Comparison of ENCODE assay signal across 1 cellular context in genomic region chr5:95960802-95961616, GRCh38.
TF ChIP-seq lines count a peak whose summit lies in the region.

No MANE protein-coding gene starts in this region.

TF ChIP-seq in K562, 482 proteins besides CTCF, POLR2A, EP300 and RAD21 (continued from another document and continues in another):
- TF ChIP-seq ZNF609 (CRISPR knock-in tag; IDR thresholded peaks at IDR 0.05; ENCODE audit: borderline replicate concordance) (peak; percentile 47; the same call in 1 of the 2 replicates), MTA3 (IDR thresholded peaks at IDR 0.05; ENCODE audit: borderline replicate concordance) (peak; percentile 33; the same call in 1 of the 2 replicates), SMC3 (conservative IDR thresholded peaks at IDR 0.05; ENCODE audit: insufficient read depth, low read depth, low read length) (0 out of 2 replicates have a peak, but pooled peaks have one; percentile 44), L3MBTL2 (IDR thresholded peaks at IDR 0.05) (peak; percentile 50), ZKSCAN1 (IDR thresholded peaks at IDR 0.05; ENCODE audit: low read depth, low read length) (peak; percentile 68; the same call in 1 of the 2 replicates), SMARCE1 (IDR thresholded peaks at IDR 0.05) (peak; percentile 23; the same call in 1 of the 2 replicates), TSC22D4 (tag; IDR thresholded peaks at IDR 0.05) (no peak), HDGF (IDR thresholded peaks at IDR 0.05) (no peak), AFF4 (CRISPR knock-in tag; IDR thresholded peaks at IDR 0.05) (peak; percentile 37; the same call in 1 of the 2 replicates), ZBTB1 (CRISPR knock-in tag; IDR thresholded peaks at IDR 0.05; ENCODE audit: borderline replicate concordance, low read depth) (peak; percentile 92), ARID2 (IDR thresholded peaks at IDR 0.05) (0 out of 2 replicates have a peak, but pooled peaks have one; percentile 49), ZBTB7A (IDR thresholded peaks at IDR 0.05; ENCODE audit: borderline replicate concordance, control insufficient read depth, low read depth, low read length) (peak; percentile 31; the same call in 1 of the 2 replicates), ZNF318 (IDR thresholded peaks at IDR 0.05; ENCODE audit: borderline replicate concordance in 1 of 2, low read depth in 1 of 2) (no peak), KAT7 (CRISPR knock-in tag; IDR thresholded peaks at IDR 0.05; ENCODE audit: borderline replicate concordance) (peak; percentile 80; the same call in 1 of the 2 replicates), ZNF583 (CRISPR knock-in tag; IDR thresholded peaks at IDR 0.05) (0 out of 2 replicates have a peak, but pooled peaks have one; percentile 9), CBX5 (IDR thresholded peaks at IDR 0.05; ENCODE audit: borderline replicate concordance, low read depth) (no peak), SMARCA4 (IDR thresholded peaks at IDR 0.05) (0 out of 2 replicates have a peak, but pooled peaks have one; percentile 15), TEAD1 (CRISPR knock-in tag; IDR thresholded peaks at IDR 0.05) (peak in 1 of 2 experiments; percentile 52; a peak in 1 of 4 replicates), RREB1 (CRISPR knock-in tag; IDR thresholded peaks at IDR 0.05) (0 out of 2 replicates have a peak, but pooled peaks have one; percentile 11), RHOXF2B (CRISPR knock-in tag; conservative IDR thresholded peaks at IDR 0.05) (no peak), PRPF4 (IDR thresholded peaks at IDR 0.05; ENCODE audit: insufficient read depth, low read depth, low read length, poor library complexity, severe bottlenecking) (peak; percentile 18), HMG20B (CRISPR knock-in tag; IDR thresholded peaks at IDR 0.05) (no peak), ID3 (CRISPR knock-in tag; IDR thresholded peaks at IDR 0.05) (no peak), ID3 (tag; IDR thresholded peaks at IDR 0.05) (peak; percentile 80; the same call in 1 of the 2 replicates), EGR1 (conservative IDR thresholded peaks at IDR 0.05) (peak; percentile 22; the same call in 1 of the 2 replicates), SIN3B (IDR thresholded peaks at IDR 0.05; ENCODE audit: low read depth) (0 out of 2 replicates have a peak, but pooled peaks have one; percentile 45), HCFC1 (IDR thresholded peaks at IDR 0.05; ENCODE audit: low read depth, low read length) (peak; percentile 43), JUN (IDR thresholded peaks at IDR 0.05; ENCODE audit: borderline replicate concordance, low read depth, low read length) (peak; percentile 26; the same call in 1 of the 2 replicates), JUN (CRISPR knock-in tag; IDR thresholded peaks at IDR 0.05; ENCODE audit: borderline replicate concordance) (no peak)
- TF ChIP-seq, protein P1, sequence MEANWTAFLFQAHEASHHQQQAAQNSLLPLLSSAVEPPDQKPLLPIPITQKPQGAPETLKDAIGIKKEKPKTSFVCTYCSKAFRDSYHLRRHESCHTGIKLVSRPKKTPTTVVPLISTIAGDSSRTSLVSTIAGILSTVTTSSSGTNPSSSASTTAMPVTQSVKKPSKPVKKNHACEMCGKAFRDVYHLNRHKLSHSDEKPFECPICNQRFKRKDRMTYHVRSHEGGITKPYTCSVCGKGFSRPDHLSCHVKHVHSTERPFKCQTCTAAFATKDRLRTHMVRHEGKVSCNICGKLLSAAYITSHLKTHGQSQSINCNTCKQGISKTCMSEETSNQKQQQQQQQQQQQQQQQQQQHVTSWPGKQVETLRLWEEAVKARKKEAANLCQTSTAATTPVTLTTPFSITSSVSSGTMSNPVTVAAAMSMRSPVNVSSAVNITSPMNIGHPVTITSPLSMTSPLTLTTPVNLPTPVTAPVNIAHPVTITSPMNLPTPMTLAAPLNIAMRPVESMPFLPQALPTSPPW (CRISPR knock-in tag; IDR thresholded peaks at IDR 0.05) = no peak
